ENCODE assay signal across 14 cellular contexts in genomic region chr1:11788549-11789053, GRCh38. TPM values are rescaled to one million over a fixed set of nuclear protein-coding genes. Genes with fewer than 3 reads are reported as not detected.
DNase-seq lines count a peak whose midpoint lies in the region; ATAC-seq and TF ChIP-seq lines count a peak whose summit lies in the region.
"Had no signal": no experiment of that assay in that cellular context is flagged by ENCODE, and none has a peak within 500 bp of the region (broad histone marks: within the 10 kb centered on the region; RNA-seq: fewer than 3 reads in every experiment).

No MANE protein-coding gene starts in this region.

- no peak overlapping the region for H3K4me3 ChIP-seq in H7 (ENCODE audit: insufficient read depth, low read depth, low read length)
- no peak overlapping the region for H3K4me3 ChIP-seq in colonic mucosa
- H3K4me3 ChIP-seq in left lung: peak overlapping the region in 1 of 2 donors; percentile 9

- TF ChIP-seq CTCF in colonic mucosa (IDR thresholded peaks at IDR 0.05) (no peak), left lung (IDR thresholded peaks at IDR 0.05) (no peak)

- peaks cover 7% of the 10 kb centered on the region for H3K36me3 ChIP-seq in H7 (replicated peaks; ENCODE audit: control insufficient read depth, insufficient read depth, low read length)
- no peaks in the 10 kb centered on the region for H3K36me3 ChIP-seq in colonic mucosa
- H3K36me3 ChIP-seq in left lung: peaks cover 0 to 47% of the 10 kb centered on the region in 2 donors

- H3K9me3 Mint-ChIP-seq in stimulated activated memory B cell treated with anti-CD40 and anti-IgM and Interleukin-4, amounts not matched to agents 10 μg/mL and 1 μg/mL and 100 μg/mL, for 72 hours: no peaks in the 10 kb centered on the region
- H3K9me3 Mint-ChIP-seq: activated naive CD8-positive, alpha-beta T cell treated with anti-CD3 and anti-CD28 coated beads, Interleukin-2, amount 50 U/mL, for 24 hours; nephron had no signal

- peak overlapping the region; percentile 83 for H3K27ac ChIP-seq in colonic mucosa
- H3K27ac ChIP-seq in left lung: peak overlapping the region; percentile 89 to 94

- H3K27me3 Mint-ChIP-seq in stimulated activated memory B cell treated with anti-CD40 and anti-IgM and Interleukin-4, amounts not matched to agents 10 μg/mL and 1 μg/mL and 100 μg/mL, for 72 hours: no peaks in the 10 kb centered on the region
- H3K27me3 Mint-ChIP-seq: activated naive CD8-positive, alpha-beta T cell treated with anti-CD3 and anti-CD28 coated beads, Interleukin-2, amount 50 U/mL, for 24 hours had no signal

- H3K9me3 ChIP-seq in colonic mucosa (no peaks in the 10 kb centered on the region), left lung (no peaks in the 10 kb centered on the region)

- H3K27me3 ChIP-seq in H7 (ENCODE audit: control insufficient read depth, insufficient read depth, low read length): no peaks in the 10 kb centered on the region
- no peaks in the 10 kb centered on the region for H3K27me3 ChIP-seq in colonic mucosa
- no peaks in the 10 kb centered on the region for H3K27me3 ChIP-seq in left lung

- H3K9ac ChIP-seq in colonic mucosa (ENCODE audit: low read depth in 2 of 2, low read length in 2 of 2): peak overlapping the region; percentile 32 to 52

- intact Hi-C loops in colonic mucosa (cut with DNase I) (no loop called here), left lung (cut with DNase I) (no loop called here)

- peaks cover 45% of the 10 kb centered on the region for H3K4me1 Mint-ChIP-seq in stimulated activated memory B cell treated with anti-CD40 and anti-IgM and Interleukin-4, amounts not matched to agents 10 μg/mL and 1 μg/mL and 100 μg/mL, for 72 hours

- DNase-seq in H7 (peak; percentile 55), colonic mucosa (no peak), left lung (peak; percentile 71 to 79)
- DNase-seq in activated naive CD4-positive, alpha-beta T cell (lab: John Stamatoyannopoulos, UW): no peak
- DNase-seq: activated naive CD8-positive, alpha-beta T cell treated with anti-CD3 and anti-CD28 coated beads, Interleukin-2, amount 50 U/mL, for 24 hours; DMS153; foreskin melanocyte; NCI-H1105; stimulated activated CD4-positive, alpha-beta T cell treated with anti-CD3 and anti-CD28 coated beads, Interleukin-12 subunit alpha, Interleukin-12 subunit beta, amount 100 ng/mL, for 4 hours had no signal

- no peak overlapping the region for H3K4me3 Mint-ChIP-seq in stimulated activated memory B cell treated with anti-CD40 and anti-IgM and Interleukin-4, amounts not matched to agents 10 μg/mL and 1 μg/mL and 100 μg/mL, for 72 hours
- H3K4me3 Mint-ChIP-seq: activated naive CD8-positive, alpha-beta T cell treated with anti-CD3 and anti-CD28 coated beads, Interleukin-2, amount 50 U/mL, for 24 hours had no signal

- H3K4me1 ChIP-seq in colonic mucosa (peaks cover 13% of the 10 kb centered on the region), left lung (peaks cover 63 to 79% of the 10 kb centered on the region in 2 donors)

- H3K36me3 Mint-ChIP-seq in stimulated activated memory B cell treated with anti-CD40 and anti-IgM and Interleukin-4, amounts not matched to agents 10 μg/mL and 1 μg/mL and 100 μg/mL, for 72 hours: peaks cover 26% of the 10 kb centered on the region

- ATAC-seq in left lung: peak; percentile 48
- no peak for ATAC-seq in stimulated activated memory B cell treated with anti-CD40 and anti-IgM and Interleukin-4, amounts not matched to agents 10 μg/mL and 1 μg/mL and 100 μg/mL, for 72 hours
- ATAC-seq in GM21825 (IDR thresholded peaks at IDR 0.05; ENCODE audit: unreplicated experiment): no peak
- no peak for ATAC-seq in HG02884 (IDR thresholded peaks at IDR 0.05; ENCODE audit: unreplicated experiment)
- no peak for ATAC-seq in GM21390 (IDR thresholded peaks at IDR 0.05; ENCODE audit: unreplicated experiment)
- ATAC-seq: activated naive CD8-positive, alpha-beta T cell treated with anti-CD3 and anti-CD28 coated beads, Interleukin-2, amount 50 U/mL, for 24 hours had no signal

- H3K27ac Mint-ChIP-seq in stimulated activated memory B cell treated with anti-CD40 and anti-IgM and Interleukin-4, amounts not matched to agents 10 μg/mL and 1 μg/mL and 100 μg/mL, for 72 hours: peak overlapping the region; percentile 74
- H3K27ac Mint-ChIP-seq: activated naive CD8-positive, alpha-beta T cell treated with anti-CD3 and anti-CD28 coated beads, Interleukin-2, amount 50 U/mL, for 24 hours had no signal

RNA-seq across cellular contexts. Expression of gene MTHFR, which starts 17.2 kb away (rescaled TPM):
- total RNA-seq in H7 (2014; rRNA removed; shearing (Covaris generic)): 18.9 and 19.5 TPM in 2 replicates
- total RNA-seq in colonic mucosa: 10 to 100 TPM; 23.8 to 30.4 TPM
- total RNA-seq in left lung: 10 to 100 TPM; 34.2 to 44.5 TPM

RNA-seq across cellular contexts. Expression of gene CLCN6, which starts 17.4 kb away (rescaled TPM):
- 14.0 and 22.9 TPM in 2 replicates for total RNA-seq in H7 (2014; rRNA removed; shearing (Covaris generic))
- 10 to 100 TPM in 1 of 2 donors, 1 to 10 TPM in 1; 8.4 to 14.5 TPM for total RNA-seq in colonic mucosa
- total RNA-seq in left lung: 10 to 100 TPM; 17.7 to 43.4 TPM

RNA-seq across cellular contexts. Expression of gene C1orf167, which starts 26.6 kb away (rescaled TPM):
- 0.28 and 1.5 TPM in 2 replicates for total RNA-seq in H7 (2014; rRNA removed; shearing (Covaris generic))
- total RNA-seq in colonic mucosa (not detected), left lung (10 to 100 TPM in 1 of 2 donors, 1 to 10 TPM in 1; 5.7 to 14.4 TPM)

RNA-seq across cellular contexts. Expression of gene AGTRAP, which starts 52.7 kb away (rescaled TPM):
- total RNA-seq in H7 (2014; rRNA removed; shearing (Covaris generic)): 162 and 166 TPM in 2 replicates
- total RNA-seq in colonic mucosa (10 to 100 TPM; 18.2 to 34.9 TPM), left lung (10 to 100 TPM; 49.0 to 95.8 TPM)

RNA-seq across cellular contexts. Expression of gene NPPA, which starts 59.0 kb away (rescaled TPM):
- total RNA-seq in H7 (2014; rRNA removed; shearing (Covaris generic)): 0.85 TPM in 1 of 2 replicates, not detected in the other
- 1 to 10 TPM in 1 of 2 donors, not detected in 1; 3.1 TPM for total RNA-seq in colonic mucosa
- total RNA-seq in left lung: 1 to 10 TPM; 1.6 to 2.7 TPM

Comparison
In these comparisons a context has a peak if more than half of its experiments do, and no peak if none do; other contexts are left out.
1. DNase-seq: peak in H7 (single experiment) and left lung (2 of 2); none in colonic mucosa (single experiment) and activated naive CD4-positive, alpha-beta T cell (0 of 4).